In genomic region chr4:70993181-70994068, GRCh38 we compare ENCODE assay signal across 8 cellular contexts.
DNase-seq lines count a peak whose midpoint lies in the region; ATAC-seq and TF ChIP-seq lines count a peak whose summit lies in the region.

DCK (plus strand) TSS chr4:70993649; CDS start chr4:70993836, 187 bp downstream.

- no peaks in the 10 kb centered on the region for H3K27me3 Mint-ChIP-seq in central memory CD8-positive, alpha-beta T cell

- peaks cover 47% of the 10 kb centered on the region for H3K4me1 Mint-ChIP-seq in central memory CD8-positive, alpha-beta T cell

- peak within 1 kb of the TSS; percentile 89 for H3K27ac Mint-ChIP-seq in central memory CD8-positive, alpha-beta T cell (ENCODE audit: low read depth)

- ATAC-seq in HG03175 (IDR thresholded peaks at IDR 0.05; ENCODE audit: unreplicated experiment): peak; percentile 80
- ATAC-seq in central memory CD8-positive, alpha-beta T cell (replicated peaks; ENCODE audit: extremely low read depth, poor library complexity, severe bottlenecking): peak; percentile 81

- DNase-seq in AG09309 (ENCODE audit: low read depth) (peak; percentile 55), NCI-H345 (lab: John Stamatoyannopoulos, UW) (peak; percentile 88), islet precursor cell (peak; percentile 97)
- DNase-seq in activated CD4-positive, CD25-positive, alpha-beta regulatory T cell treated with anti-CD3 and anti-CD28 coated beads, Interleukin-2, amount 50 U/mL, for 16 hours (ENCODE audit: low read depth, low spot score): peak; percentile 65
- DNase-seq in central memory CD8-positive, alpha-beta T cell (ENCODE audit: low spot score in 2 of 2): peak; percentile 72 to 73
- peak; percentile 86 for DNase-seq in stimulated activated CD4-positive, alpha-beta T cell treated with anti-CD3 and anti-CD28 coated beads, Interleukin-12 subunit alpha, Interleukin-12 subunit beta, amount 100 ng/mL, for 4 hours

- in situ Hi-C loops in GM18951 (cut with MboI; ENCODE audit: low sequenced_read_pairs, unreplicated experiment): no loop called here

- H3K9me3 Mint-ChIP-seq in central memory CD8-positive, alpha-beta T cell: no peaks in the 10 kb centered on the region

- H3K4me3 ChIP-seq in AG09309 (ENCODE audit: control insufficient read depth, low read depth, low read length): peak within 1 kb of the TSS; percentile 65

- TF ChIP-seq POLR2A in GM18951 (IDR thresholded peaks at IDR 0.05; ENCODE audit: extremely low read depth, insufficient read depth, insufficient read length): peak; percentile 89

- no peak for TF ChIP-seq CTCF in AG09309 (IDR thresholded peaks at IDR 0.05; ENCODE audit: control insufficient read depth, insufficient read depth, low read depth, low read length, missing control alignments)

- H3K4me3 Mint-ChIP-seq in central memory CD8-positive, alpha-beta T cell: peak within 1 kb of the TSS; percentile 92

- H3K36me3 Mint-ChIP-seq in central memory CD8-positive, alpha-beta T cell (ENCODE audit: insufficient read depth): peaks cover 10% of the 10 kb centered on the region

Comparison
In these comparisons a context has a peak if more than half of its experiments do, and no peak if none do; other contexts are left out.
1. Peak in every context shown above with its lines: DNase-seq, ATAC-seq and H3K4me3 ChIP-seq.